23 cellular contexts compared by ENCODE assay signal in the genomic region with DNA sequence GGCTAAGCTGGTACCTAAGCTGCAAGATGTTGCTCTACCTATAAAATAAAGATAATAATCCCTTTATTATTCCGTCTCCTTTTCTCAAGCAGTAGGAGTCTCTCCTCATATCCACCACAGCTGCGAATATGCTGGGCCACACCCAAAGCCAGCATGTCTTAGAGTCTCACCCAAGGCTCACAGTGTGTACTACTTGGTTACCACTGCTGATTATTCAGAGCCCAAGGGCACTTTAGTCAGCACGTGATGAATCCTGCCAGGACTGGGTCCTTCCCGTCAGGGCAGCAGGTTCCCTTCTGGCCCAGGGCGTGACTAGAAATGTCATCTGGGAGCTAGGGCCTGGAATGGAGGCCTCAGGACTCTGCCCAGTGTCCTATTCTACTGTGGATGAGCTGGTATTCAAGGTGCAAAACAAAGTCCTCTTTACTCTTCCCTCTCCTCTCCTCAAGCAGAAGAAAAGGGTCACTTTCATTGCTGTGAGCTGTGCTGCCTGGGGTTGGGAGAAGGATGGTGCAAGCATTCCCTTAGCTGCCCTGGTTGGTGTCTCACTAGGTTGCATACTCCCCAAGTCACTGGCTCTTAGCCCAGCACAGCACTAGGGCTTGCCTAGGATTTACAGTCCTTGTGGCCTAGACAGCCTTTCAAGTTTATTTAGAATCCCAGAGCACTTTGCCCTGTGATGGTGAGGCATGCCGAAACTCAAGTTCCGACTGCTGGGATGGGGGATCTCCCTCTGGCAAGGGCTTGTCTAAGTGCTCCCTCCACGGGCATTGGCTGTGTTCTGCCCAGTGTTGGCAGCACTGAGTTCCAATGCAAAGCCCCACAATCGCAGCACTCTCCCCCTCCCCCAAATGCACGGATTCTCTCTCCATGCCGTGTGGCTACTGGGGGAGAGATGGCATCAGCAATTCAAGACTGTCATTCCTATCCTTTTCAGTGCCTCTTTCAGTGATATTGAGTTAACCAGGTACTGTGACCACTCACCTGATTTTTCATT.
DNase-seq lines count a peak whose midpoint lies in the region; TF ChIP-seq lines count a peak whose summit lies in the region.
"Had no signal": no experiment of that assay in that cellular context is flagged by ENCODE, and none has a peak within 500 bp of the region (broad histone marks: within the 10 kb centered on the region; RNA-seq: fewer than 3 reads in every experiment).

No MANE protein-coding gene starts in this region.

- no peak overlapping the region for H2AFZ ChIP-seq in neural progenitor cell (replicated peaks)

- H3K27me3 ChIP-seq in neural progenitor cell (no peaks in the 10 kb centered on the region), MG63 (no peaks in the 10 kb centered on the region)
- H3K27me3 ChIP-seq: SJSA1, suprapubic skin, vagina had no signal

- H3K9ac ChIP-seq in neural progenitor cell, result no peak overlapping the region

- H3F3A ChIP-seq in neural progenitor cell (ENCODE audit: low read depth), result peaks cover 2% of the 10 kb centered on the region

- DNase-seq in GM12865 (ENCODE audit: low read depth) (peak; percentile 36), RPMI7951 (ENCODE audit: low read depth) (peak; percentile 67), fibroblast of villous mesenchyme (ENCODE audit: low read depth) (peak; percentile 59), neural progenitor cell (ENCODE audit: low spot score) (peak; percentile 20), GM19238 (ENCODE audit: insufficient read length, low spot score) (no peak), SW480 (ENCODE audit: low spot score) (no peak), HuH-7.5 (ENCODE audit: low spot score) (no peak), MG63 (no peak)
- DNase-seq: activated CD4-positive, alpha-beta T cell treated with anti-CD3 and anti-CD28 coated beads for 48 hours; activated naive CD4-positive, alpha-beta T cell treated with anti-CD3 and anti-CD28 coated beads, Interleukin-2, amount 50 U/mL, for 16 hours; anterior cingulate cortex; central memory CD4-positive, alpha-beta T cell; GF-D8; left cardiac atrium; NCI-H1105 treated with DMSO at 0.1 percent for 48 hours; NCI-H510A had no signal

- peaks cover 3% of the 10 kb centered on the region for H3K27me3 Mint-ChIP-seq in neural progenitor cell (ENCODE audit: insufficient read depth, low read depth)

- H3K27ac Mint-ChIP-seq in neural progenitor cell, result no peak overlapping the region
- H3K27ac Mint-ChIP-seq: activated T-helper 1 cell treated with anti-CD3 and anti-CD28 coated beads, Interleukin-12 subunit alpha, Interleukin-12 subunit beta, Interleukin-2, Interleukin-4 antibody, amounts not matched to agents 30 ng/mL and 10 ng/mL and 1 ng/mL, durations not matched to agents 14 hours and 24 hours and 36 hours; T-helper 1 cell treated with Interleukin-12 subunit alpha and Interleukin-12 subunit beta and Interleukin-4 antibody, amounts not matched to agents 30 μg/mL and 1 μg/mL, for 36 hours had no signal

- no peak overlapping the region for H3K27ac ChIP-seq in neural progenitor cell
- H3K27ac ChIP-seq: C4-2B, SJSA1, suprapubic skin, vagina had no signal

- no peaks in the 10 kb centered on the region for H3K79me2 ChIP-seq in neural progenitor cell (ENCODE audit: low read depth)

- no peak overlapping the region for H3K4me3 ChIP-seq in GM12865 (ENCODE audit: low read depth, low read length)
- H3K4me3 ChIP-seq in fibroblast of villous mesenchyme (ENCODE audit: low read depth, low read length), result no peak overlapping the region
- H3K4me3 ChIP-seq in neural progenitor cell, result no peak overlapping the region
- H3K4me3 ChIP-seq in MG63, result no peak overlapping the region
- H3K4me3 ChIP-seq: SJSA1, suprapubic skin, vagina had no signal

- no peaks in the 10 kb centered on the region for H3K36me3 Mint-ChIP-seq in neural progenitor cell

- peaks cover 3% of the 10 kb centered on the region for H3K4me1 ChIP-seq in neural progenitor cell
- H3K4me1 ChIP-seq: suprapubic skin, vagina had no signal

- peaks cover 22% of the 10 kb centered on the region for H3K4me1 Mint-ChIP-seq in neural progenitor cell

- no peak overlapping the region for H3K4me2 ChIP-seq in neural progenitor cell

- H4K20me1 ChIP-seq in neural progenitor cell (ENCODE audit: low read depth), result no peaks in the 10 kb centered on the region

- no peak overlapping the region for H3K4me3 Mint-ChIP-seq in neural progenitor cell
- H3K4me3 Mint-ChIP-seq: activated T-helper 1 cell treated with anti-CD3 and anti-CD28 coated beads, Interleukin-12 subunit alpha, Interleukin-12 subunit beta, Interleukin-2, Interleukin-4 antibody, amounts not matched to agents 30 ng/mL and 10 ng/mL and 1 ng/mL, durations not matched to agents 14 hours and 24 hours and 36 hours; neural crest cell; T-helper 1 cell treated with Interleukin-12 subunit alpha and Interleukin-12 subunit beta and Interleukin-4 antibody, amounts not matched to agents 30 μg/mL and 1 μg/mL, for 36 hours had no signal

- H3K36me3 ChIP-seq in neural progenitor cell (no peaks in the 10 kb centered on the region), MG63 (no peaks in the 10 kb centered on the region)
- H3K36me3 ChIP-seq: SJSA1, suprapubic skin, vagina had no signal

- TF ChIP-seq CTCF in GM12865 (IDR thresholded peaks at IDR 0.05; ENCODE audit: insufficient read depth, low read depth, low read length, missing control alignments), result no peak
- no peak for TF ChIP-seq CTCF in fibroblast of villous mesenchyme (IDR thresholded peaks at IDR 0.05; ENCODE audit: insufficient read depth, low read depth, low read length)
- TF ChIP-seq CTCF in neural progenitor cell (IDR thresholded peaks at IDR 0.05), result peak; percentile 6

- H3K9me3 Mint-ChIP-seq in neural progenitor cell, result no peaks in the 10 kb centered on the region
- H3K9me3 Mint-ChIP-seq: activated T-helper 1 cell treated with anti-CD3 and anti-CD28 coated beads, Interleukin-12 subunit alpha, Interleukin-12 subunit beta, Interleukin-2, Interleukin-4 antibody, amounts not matched to agents 30 ng/mL and 10 ng/mL and 1 ng/mL, durations not matched to agents 14 hours and 24 hours and 36 hours; T-helper 1 cell treated with Interleukin-12 subunit alpha and Interleukin-12 subunit beta and Interleukin-4 antibody, amounts not matched to agents 30 μg/mL and 1 μg/mL, for 36 hours had no signal

- no peaks in the 10 kb centered on the region for H3K9me3 ChIP-seq in neural progenitor cell (ENCODE audit: low read depth)
- no peaks in the 10 kb centered on the region for H3K9me3 ChIP-seq in MG63
- H3K9me3 ChIP-seq: SJSA1, suprapubic skin, vagina had no signal

Comparison
In these comparisons a context has a peak if more than half of its experiments do, and no peak if none do; other contexts are left out.
1. DNase-seq: peak in GM12865 (single experiment), RPMI7951 (single experiment), fibroblast of villous mesenchyme (single experiment) and neural progenitor cell (single experiment); none in GM19238 (single experiment), SW480 (single experiment), HuH-7.5 (single experiment) and MG63 (single experiment).